1 cellular context compared by ENCODE assay signal in genomic region chr2:38153476-38153875, GRCh38.
TF ChIP-seq lines count a peak whose summit lies in the region.

No MANE protein-coding gene starts in this region.

TF ChIP-seq in K562, 482 proteins besides CTCF, POLR2A, EP300 and RAD21 (continued from another document):
- TF ChIP-seq MEIS2 (IDR thresholded peaks at IDR 0.05; ENCODE audit: partially characterized antibody) (peak; percentile 49), NR2C1 (IDR thresholded peaks at IDR 0.05) (no peak), NR2C1 (tag; IDR thresholded peaks at IDR 0.05) (peak; percentile 54), CHD1 (IDR thresholded peaks at IDR 0.05; ENCODE audit: low read length) (no peak), NKRF (IDR thresholded peaks at IDR 0.05; ENCODE audit: borderline replicate concordance) (no peak), FOSL1 (tag; conservative IDR thresholded peaks at IDR 0.05) (peak; percentile 39; the same call in 1 of the 2 replicates), EHMT2 (IDR thresholded peaks at IDR 0.05) (peak; percentile 87; the same call in 1 of the 2 replicates), YY1 (IDR thresholded peaks at IDR 0.05; ENCODE audit: borderline replicate concordance in 1 of 3, control insufficient read depth in 1 of 3, extremely low read depth in 1 of 3, insufficient read depth in 3 of 3, insufficient read length in 1 of 3, insufficient replicate concordance in 2 of 3, low read depth in 1 of 3, low read length in 2 of 3) (peak in 2 of 3 experiments; percentile 11 to 77), RCOR1 (IDR thresholded peaks at IDR 0.05; ENCODE audit: borderline replicate concordance in 1 of 2, low read depth in 2 of 2, low read length in 2 of 2) (0 out of 4 replicates have a peak, but pooled peaks of 1 of the 2 experiments have one; percentile 11)
